Comparison of ENCODE assay signal across 23 cellular contexts in genomic region chr14:34147461-34147860, GRCh38.
"Had no signal": no experiment of that assay in that cellular context is flagged by ENCODE, and none has a peak within 500 bp of the region (broad histone marks: within the 10 kb centered on the region; RNA-seq: fewer than 3 reads in every experiment).

No MANE protein-coding gene starts in this region.

- H3K36me3 ChIP-seq: colonic mucosa, lower lobe of right lung, sigmoid colon had no signal

- H3K27ac Mint-ChIP-seq: activated naive CD4-positive, alpha-beta T cell treated with anti-CD3 and anti-CD28 coated beads, Interleukin-2, amount 10 ng/mL, durations not matched to agents 7 days and 5 days; effector memory CD8-positive, alpha-beta T cell; naive B cell; stimulated activated naive B cell treated with anti-CD40 and anti-IgM and Interleukin-4, amounts not matched to agents 10 μg/mL and 1 μg/mL and 100 μg/mL, for 72 hours had no signal

- H3K4me2 ChIP-seq: smooth muscle cell had no signal

- H3K4me1 ChIP-seq: colonic mucosa, lower lobe of right lung, sigmoid colon, testis had no signal

- DNase-seq: activated CD4-positive, alpha-beta T cell treated with anti-CD3 and anti-CD28 coated beads for 4 hours; activated CD4-positive, alpha-beta T cell treated with anti-CD3 and anti-CD28 coated beads, Interleukin-2, amount 50 U/mL, for 48 hours; activated CD4-positive, CD25-positive, alpha-beta regulatory T cell; activated CD8-positive, alpha-beta memory T cell treated with anti-CD3 and anti-CD28 coated beads, Interleukin-2, amount 50 U/mL, for 48 hours; activated effector memory CD4-positive, alpha-beta T cell treated with Interleukin-2 at 50 U/mL for 16 hours; activated naive CD4-positive, alpha-beta T cell treated with anti-CD3 and anti-CD28 coated beads, Interleukin-2, amount 10 ng/mL, durations not matched to agents 7 days and 5 days; activated T-cell treated with anti-CD3 and anti-CD28 coated beads, Interleukin-2, amount 50 U/mL, for 4 hours; amygdala; colonic mucosa; dorsolateral prefrontal cortex; effector memory CD8-positive, alpha-beta T cell; foreskin fibroblast; lower lobe of right lung; naive B cell; occipital lobe; sigmoid colon; stimulated activated CD4-positive, alpha-beta T cell treated with anti-CD3 and anti-CD28 coated beads, Interleukin-15, amount 100 ng/mL, for 24 hours; stimulated activated CD8-positive, alpha-beta memory T cell treated with anti-CD3 and anti-CD28 coated beads, Interleukin-4, amount 100 ng/mL, for 48 hours; stimulated activated naive B cell treated with anti-CD40 and anti-IgM and Interleukin-4, amounts not matched to agents 10 μg/mL and 1 μg/mL and 100 μg/mL, for 72 hours; testis had no signal

- FAIRE-seq: bronchial epithelial cell, endothelial cell of umbilical vein had no signal

- H3K36me3 Mint-ChIP-seq: activated naive CD4-positive, alpha-beta T cell treated with anti-CD3 and anti-CD28 coated beads, Interleukin-2, amount 10 ng/mL, durations not matched to agents 7 days and 5 days; stimulated activated naive B cell treated with anti-CD40 and anti-IgM and Interleukin-4, amounts not matched to agents 10 μg/mL and 1 μg/mL and 100 μg/mL, for 72 hours had no signal

- H3K4me1 Mint-ChIP-seq: activated naive CD4-positive, alpha-beta T cell treated with anti-CD3 and anti-CD28 coated beads, Interleukin-2, amount 10 ng/mL, durations not matched to agents 7 days and 5 days; naive B cell; stimulated activated naive B cell treated with anti-CD40 and anti-IgM and Interleukin-4, amounts not matched to agents 10 μg/mL and 1 μg/mL and 100 μg/mL, for 72 hours had no signal

- H3K27me3 ChIP-seq: colonic mucosa, dorsolateral prefrontal cortex, sigmoid colon, testis had no signal

- H3K9me3 ChIP-seq: colonic mucosa, sigmoid colon, testis had no signal

- H3K4me3 ChIP-seq: colonic mucosa, dorsolateral prefrontal cortex, lower lobe of right lung, sigmoid colon, smooth muscle cell, testis had no signal

- ATAC-seq: activated T-cell treated with anti-CD3 and anti-CD28 coated beads, Interleukin-2, amount 50 U/mL, for 4 hours; effector memory CD8-positive, alpha-beta T cell; stimulated activated naive B cell treated with anti-CD40 and anti-IgM and Interleukin-4, amounts not matched to agents 10 μg/mL and 1 μg/mL and 100 μg/mL, for 72 hours had no signal

- H3K27ac ChIP-seq: colonic mucosa, dorsolateral prefrontal cortex, lower lobe of right lung, sigmoid colon, testis had no signal

- H3K4me3 Mint-ChIP-seq: activated naive CD4-positive, alpha-beta T cell treated with anti-CD3 and anti-CD28 coated beads, Interleukin-2, amount 10 ng/mL, durations not matched to agents 7 days and 5 days; activated T-cell treated with anti-CD3 and anti-CD28 coated beads, Interleukin-2, amount 50 U/mL, for 4 hours; effector memory CD8-positive, alpha-beta T cell; naive B cell; stimulated activated naive B cell treated with anti-CD40 and anti-IgM and Interleukin-4, amounts not matched to agents 10 μg/mL and 1 μg/mL and 100 μg/mL, for 72 hours had no signal
